8 cellular contexts compared by ENCODE assay signal in the genomic region with DNA sequence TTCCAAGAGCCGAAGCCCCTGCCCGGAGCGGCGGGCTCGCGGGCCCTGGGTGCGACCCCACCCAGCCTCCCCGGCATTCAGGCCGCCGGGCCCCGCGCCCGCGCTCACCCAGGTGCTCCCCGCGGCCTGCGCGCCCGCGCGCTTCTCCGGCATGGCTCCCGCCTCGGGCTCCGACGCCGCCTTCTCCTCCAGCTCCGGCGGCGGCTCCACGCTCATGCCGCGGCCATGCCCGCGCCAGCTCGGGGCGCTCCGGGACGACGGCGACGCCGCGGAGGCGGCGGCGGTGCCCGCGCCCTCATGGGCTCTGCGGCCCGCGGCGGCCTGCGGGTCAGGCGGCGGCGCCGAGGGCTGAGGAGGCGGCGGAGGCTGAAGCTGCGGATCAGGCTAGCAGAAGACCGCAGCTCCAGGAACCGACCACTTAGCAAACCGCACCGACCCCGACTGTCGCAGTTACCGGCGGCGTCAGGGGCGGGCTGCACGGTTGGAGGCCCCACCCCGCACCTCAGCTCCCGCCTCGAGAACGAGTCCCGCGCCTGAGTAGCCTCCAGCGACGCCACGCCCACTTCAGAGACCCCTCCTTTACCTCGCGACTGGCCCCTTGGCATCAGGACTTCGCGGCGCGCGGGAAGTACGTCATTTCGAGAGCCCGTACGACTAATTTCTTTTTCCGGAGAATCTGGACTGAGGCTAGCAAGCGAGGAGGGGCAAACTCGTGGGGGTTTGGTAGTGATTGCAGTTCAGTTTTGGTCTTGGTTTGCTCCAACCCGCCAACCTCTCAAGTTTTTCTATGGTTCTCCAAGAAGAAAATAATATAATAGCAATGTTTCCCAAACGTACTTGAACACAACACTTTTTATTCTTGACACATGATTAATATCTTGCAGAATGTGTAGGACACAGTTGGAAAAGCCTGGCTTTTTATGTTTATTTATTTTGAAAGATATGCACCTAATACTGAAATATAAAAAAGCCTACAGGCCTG. TPM values are rescaled to one million over a fixed set of nuclear protein-coding genes. Genes with fewer than 3 reads are reported as not detected.
A peak's percentile ranks its signal among the peaks of the same experiment; 100 is the strongest.
DNase-seq lines count a peak whose midpoint lies in the region; ATAC-seq and TF ChIP-seq lines count a peak whose summit lies in the region.
"Not testable (repeated sequence)": the region's sequence is repeated elsewhere in the genome, so short reads cannot be mapped to it uniquely, and the experiment has no call there.

No MANE protein-coding gene starts in this region.

- peak overlapping the region; percentile 88 for H3K4me3 Mint-ChIP-seq in activated B cell treated with CpG ODN at 0.5 μM for 24 hours

- peak overlapping the region; percentile 90 for H3K27ac Mint-ChIP-seq in activated B cell treated with CpG ODN at 0.5 μM for 24 hours

- H3K27me3 Mint-ChIP-seq in activated B cell treated with CpG ODN at 0.5 μM for 24 hours = not testable (repeated sequence)

- ATAC-seq in GM18873 (IDR thresholded peaks at IDR 0.05; ENCODE audit: low FRiP score, unreplicated experiment) (peak; percentile 67), HG03135 (IDR thresholded peaks at IDR 0.05; ENCODE audit: unreplicated experiment) (peak; percentile 79), activated B cell treated with CpG ODN at 0.5 μM for 24 hours (ENCODE audit: low read depth) (peak; percentile 97)

- DNase-seq in ACHN (peak; percentile 70), NCI-H2227 (lab: John Stamatoyannopoulos, UW; ENCODE audit: unreplicated experiment) (peak; percentile 82), activated B cell treated with CpG ODN at 0.5 μM for 24 hours (peak; percentile 68), cardiac fibroblast (ENCODE audit: low read depth in 2 of 2) (peak; percentile 72 to 74), inferior parietal cortex (ENCODE audit: extremely low spot score) (peak; percentile 68), smooth muscle cell of the brain vasculature (ENCODE audit: low read depth, low spot score) (peak; percentile 26)

- in situ Hi-C loops in ACHN (cut with HindIII; ENCODE audit: low pct_ligation_motif_present, low pct_unique_long_range_greater_than_20kb, low sequenced_read_pairs) = not testable (repeated sequence)

- not testable (repeated sequence) for H3K36me3 Mint-ChIP-seq in activated B cell treated with CpG ODN at 0.5 μM for 24 hours (ENCODE audit: low read depth)

- CTCF ChIA-PET in activated B cell treated with CpG ODN at 0.5 μM for 24 hours (lab: Charles Lee) = not testable (repeated sequence)

- H3K4me3 ChIP-seq in cardiac fibroblast (replicated peaks in 1 of 2; ENCODE audit: low read depth in 2 of 2, low read length in 2 of 2) = peak overlapping the region; percentile 53 to 66

- intact Hi-C loops in activated B cell treated with CpG ODN at 0.5 μM for 24 hours (cut with micrococcal nuclease) = loop anchor here (5.0 kb wide), 2 partner anchors 161 to 596 kb away; a partner anchor contains a TSS

- peaks cover 15% of the 10 kb centered on the region for H3K4me1 Mint-ChIP-seq in activated B cell treated with CpG ODN at 0.5 μM for 24 hours

- POLR2A ChIA-PET in activated B cell treated with CpG ODN at 0.5 μM for 24 hours (lab: Charles Lee) = interaction anchor here (0.7 kb wide), 1 partner anchor 224 kb away, joined by 5 read pairs; no protein-coding TSS in a partner anchor

- H3K9me3 Mint-ChIP-seq in activated B cell treated with CpG ODN at 0.5 μM for 24 hours = not testable (repeated sequence)

- not testable (repeated sequence) for TF ChIP-seq CTCF in activated B cell treated with CpG ODN at 0.5 μM for 24 hours (IDR thresholded peaks at IDR 0.05); cardiac fibroblast (IDR thresholded peaks at IDR 0.05; ENCODE audit: low read depth, low read length)

RNA-seq across cellular contexts. Expression of a gene that starts 25.5 kb away (rescaled TPM):
- total RNA-seq in activated B cell treated with CpG ODN at 0.5 μM for 24 hours = not detected in 2 replicates

Comparison
In these comparisons a context has a peak if more than half of its experiments do, and no peak if none do; other contexts are left out.
1. Peak in every context shown above with its lines: DNase-seq, ATAC-seq and H3K4me3 ChIP-seq.
2. DNase-seq: peak in every context shown above with its lines; median percentile 82 in NCI-H2227; 73 in cardiac fibroblast; 70 in ACHN; 68 in activated B cell treated with CpG ODN at 0.5 μM for 24 hours; 68 in inferior parietal cortex; 26 in smooth muscle cell of the brain vasculature.